ENCODE assay signal across 13 cellular contexts in the genomic region with DNA sequence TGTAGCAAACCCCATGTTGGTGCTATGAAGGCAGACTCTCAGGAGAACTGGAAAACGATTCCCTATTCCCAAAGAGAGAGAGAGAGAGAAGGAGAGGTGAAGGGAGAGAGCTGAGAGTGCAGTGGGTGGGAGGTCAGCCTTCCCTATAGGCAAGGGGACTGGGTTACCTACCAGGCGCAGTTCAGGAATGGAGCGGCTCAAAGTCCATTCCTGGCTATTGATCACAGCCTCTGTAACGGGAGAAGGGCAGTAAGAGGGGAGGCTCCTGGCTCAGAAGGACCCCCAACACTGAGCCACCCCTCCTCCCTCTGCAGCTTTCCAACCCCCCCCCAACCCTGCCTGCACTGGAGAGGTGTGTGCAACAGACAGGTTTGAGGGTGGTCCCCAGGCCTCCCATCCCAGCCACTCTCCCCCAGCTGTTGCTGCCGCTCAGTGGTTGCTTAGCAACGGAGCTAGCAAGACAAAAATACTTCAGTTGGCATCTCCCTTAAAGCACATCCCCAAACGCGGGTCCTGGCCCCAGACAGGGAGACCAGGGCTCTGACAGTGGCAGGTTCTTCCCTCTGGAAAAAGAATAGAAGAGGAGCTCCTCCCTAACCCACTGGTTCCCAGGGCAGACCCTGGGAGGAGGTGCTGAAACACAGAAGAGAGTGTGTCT. TPM values are rescaled to one million over a fixed set of nuclear protein-coding genes. Genes with fewer than 3 reads are reported as not detected.
DNase-seq lines count a peak whose midpoint lies in the region; ATAC-seq, FAIRE-seq and TF ChIP-seq lines count a peak whose summit lies in the region.
"Had no signal": no experiment of that assay in that cellular context is flagged by ENCODE, and none has a peak within 500 bp of the region (broad histone marks: within the 10 kb centered on the region; RNA-seq: fewer than 3 reads in every experiment).

No MANE protein-coding gene starts in this region.

- no peaks in the 10 kb centered on the region for H3K9me3 ChIP-seq in GM12878 (replicated peaks; ENCODE audit: control insufficient read depth, insufficient read depth, low read length)

- peak; percentile 48 for DNase-seq in NCI-H2196 (lab: John Stamatoyannopoulos, UW; ENCODE audit: unreplicated experiment)
- DNase-seq in NCI-H2196 treated with DMSO at 0.1 percent for 48 hours (lab: John Stamatoyannopoulos, UW; ENCODE audit: unreplicated experiment), result no peak
- peak; percentile 69 for DNase-seq in H7
- no peak for DNase-seq in GM12878 (ENCODE audit: low read depth, low spot score)
- no peak for DNase-seq in dermis blood vessel endothelial cell
- DNase-seq: activated CD4-positive, alpha-beta T cell treated with anti-CD3 and anti-CD28 coated beads, Interleukin-2, amount 50 U/mL, for 1 hour; RPMI8226; stimulated activated CD4-positive, alpha-beta T cell treated with anti-CD3 and anti-CD28 coated beads, Interleukin-15, amount 100 ng/mL, for 24 hours had no signal

- POLR2A ChIA-PET in GM12878 (lab: Charles Lee), result no interaction called here

- H3K4me3 ChIP-seq in H7 (ENCODE audit: insufficient read depth, low read depth, low read length) (peak overlapping the region; percentile 33; the same call in 1 of the 2 replicates), GM12878 (no peak overlapping the region)
- H3K4me3 ChIP-seq: lung had no signal

- no peak for TF ChIP-seq RAD21 in GM12878 (IDR thresholded peaks at IDR 0.05; ENCODE audit: insufficient read depth, low read depth, low read length)

- no peaks in the 10 kb centered on the region for H4K20me1 ChIP-seq in GM12878 (ENCODE audit: control insufficient read depth, insufficient read depth)

- H3K4me3 Mint-ChIP-seq in nephron, result peak overlapping the region; percentile 58 to 80 (median 68)

- H3K36me3 ChIP-seq in H7 (replicated peaks; ENCODE audit: control insufficient read depth, insufficient read depth, low read length) (no peaks in the 10 kb centered on the region), GM12878 (ENCODE audit: control insufficient read depth in 2 of 2, insufficient read depth in 2 of 2, low read length in 1 of 2) (peaks cover 2 to 11% of the 10 kb centered on the region in 2 experiments)

- in situ Hi-C loops in GM12878 (cut with MboI), result no loop called here

- no peak for TF ChIP-seq EP300 in GM12878 (IDR thresholded peaks at IDR 0.05; ENCODE audit: borderline replicate concordance in 1 of 2, control insufficient read depth in 1 of 2, low read depth in 2 of 2, low read length in 2 of 2)

- 71% methylated on average over 6 of the region's 8 CpGs for WGBS in GM12878 (ENCODE audit: insufficient coverage, insufficient replicate concordance, low lambda C conversion rate, missing lambda C conversion rate)

- RAD21 ChIA-PET in GM12878 (lab: Charles Lee; ENCODE audit: unreplicated experiment), result no interaction called here

- H3K9me3 Mint-ChIP-seq in nephron, result no peaks in the 10 kb centered on the region

- no peak for TF ChIP-seq POLR2A in GM12878 (IDR thresholded peaks at IDR 0.05; ENCODE audit: low read depth, low read length)

- no peak overlapping the region for H3K4me2 ChIP-seq in GM12878 (ENCODE audit: control insufficient read depth, insufficient read depth)

- ATAC-seq in GM12878 (no peak), HG03139 (IDR thresholded peaks at IDR 0.05; ENCODE audit: unreplicated experiment) (no peak), GM18520 (IDR thresholded peaks at IDR 0.05; ENCODE audit: unreplicated experiment) (no peak)

- intact Hi-C loops in GM12878 (cut with micrococcal nuclease; ENCODE audit: unreplicated experiment), result no loop called here

- peak overlapping the region; percentile 28 to 82 (median 80) for H3K27ac Mint-ChIP-seq in nephron

- H3K4me1 ChIP-seq in GM12878 (ENCODE audit: control insufficient read depth, insufficient read depth, low read length), result peaks cover 3% of the 10 kb centered on the region; the same call in 1 of the 2 replicates

- peaks cover 7% of the 10 kb centered on the region for H3K36me3 Mint-ChIP-seq in nephron (ENCODE audit: low read depth)

- peaks cover 39% of the 10 kb centered on the region for H3K4me1 Mint-ChIP-seq in nephron

- SMC1A ChIA-PET in GM12878 (lab: Charles Lee; ENCODE audit: uncharacterized antibody, unreplicated experiment), result no interaction called here

- H3K27me3 Mint-ChIP-seq in nephron (ENCODE audit: low read depth), result peaks cover 90% of the 10 kb centered on the region

- H3K27me3 ChIP-seq in H7 (ENCODE audit: control insufficient read depth, insufficient read depth, low read length) (peaks cover 98% of the 10 kb centered on the region), GM12878 (replicated peaks in 1 of 2; ENCODE audit: control insufficient read depth in 2 of 2, insufficient read depth in 2 of 2, low read length in 1 of 2) (no peaks in the 10 kb centered on the region)

- H3K9ac ChIP-seq in GM12878 (ENCODE audit: control insufficient read depth, insufficient read depth, low read length), result no peak overlapping the region

- no peak overlapping the region for H3K27ac ChIP-seq in GM12878 (ENCODE audit: control insufficient read depth, insufficient read depth)

- no peak for FAIRE-seq in GM12878 (lab: Jason Lieb, UNC)
- FAIRE-seq: GM12892 had no signal

- H3K79me2 ChIP-seq in GM12878 (ENCODE audit: control insufficient read depth, insufficient read depth, low read length), result peaks cover 3% of the 10 kb centered on the region

- CTCF ChIA-PET in GM12878 (lab: Yijun Ruan, JAX), result no interaction called here

- TF ChIP-seq CTCF in GM12878 (IDR thresholded peaks at IDR 0.05 in 2 of 3, conservative IDR thresholded peaks at IDR 0.05 in 1 of 3; ENCODE audit: control insufficient read depth in 2 of 3, extremely low read depth in 1 of 3, insufficient read depth in 1 of 3, low read depth in 3 of 3, low read length in 3 of 3) (no peak), nephron (IDR thresholded peaks at IDR 0.05; ENCODE audit: unreplicated experiment in 3 of 3) (no peak)

- no TSS peak for BruUV-seq in GM12878 (replicated peaks; lab: Mats Ljungman, UMichigan)

- H2AFZ ChIP-seq in GM12878 (ENCODE audit: control insufficient read depth, low read depth, low read length), result no peak overlapping the region

RNA-seq across cellular contexts. Expression of a gene that starts 3.2 kb away (rescaled TPM):
- 0.30 and 0.35 TPM in 2 replicates for total RNA-seq in H7 (2014; rRNA removed; shearing (Covaris generic))
- 13.0 and 14.1 TPM in 2 replicates for total RNA-seq in GM12878 (2013; cell fraction: nucleolus; rRNA removed)
- total RNA-seq in GM12878 (2014; rRNA removed), result 11.1 and 14.1 TPM in 2 replicates
- 10.2 and 13.9 TPM in 2 replicates for total RNA-seq in GM12878 (2014; rRNA removed; fragmentation: Illumina TruSeq; extraction: Trizol)
- total RNA-seq in GM12878 (2021), result 17.9 and 19.8 TPM in 2 replicates
- 6.7 TPM for polyA plus RNA-seq in GM12878 (2011; ENCODE audit: low read depth)
- 11.6 and 13.9 TPM in 2 replicates for polyA plus RNA-seq in GM12878 (2011; rRNA removed)
- polyA plus RNA-seq in GM12878 (2011; cell fraction: cytosol; rRNA removed), result 10.5 and 13.7 TPM in 2 replicates
- 28.7 and 34.5 TPM in 2 replicates for polyA plus RNA-seq in GM12878 (2011; cell fraction: nucleus; rRNA removed)
- polyA plus RNA-seq in GM12878 (2012), result 9.1 and 10.5 TPM in 2 replicates
- polyA plus RNA-seq in GM12878 (2014; fragmentation: Illumina TruSeq; extraction: Trizol), result 6.8 and 10.6 TPM in 2 replicates
- polyA plus RNA-seq in GM12878 (2014; fragmentation: Nextera tagmentation; extraction: Ambion mirVana), result under 1 TPM; 0.29 to 0.47 TPM
- 11.3 and 13.6 TPM in 2 replicates for polyA plus RNA-seq in GM12878 (2014; rRNA removed)
- polyA plus RNA-seq in GM12878 (2016; fragmentation: Nextera tagmentation; extraction: Ambion mirVana), result 1 to 10 TPM; 2.5 to 2.8 TPM
- 9.4 and 16.3 TPM in 2 replicates for polyA minus RNA-seq in GM12878 (2011; rRNA and poly(A)+ RNA removed)
- 6.4 and 8.3 TPM in 2 replicates for polyA minus RNA-seq in GM12878 (2011; cell fraction: cytosol; rRNA and poly(A)+ RNA removed)
- 8.0 and 19.8 TPM in 2 replicates for polyA minus RNA-seq in GM12878 (2011; cell fraction: nucleus; rRNA and poly(A)+ RNA removed)
- under 0.01 and 0.19 TPM in 2 replicates for total RNA-seq in dermis blood vessel endothelial cell

RNA-seq across cellular contexts. Expression of a gene that starts 9.5 kb away (rescaled TPM):
- total RNA-seq in H7 (2014; rRNA removed; shearing (Covaris generic)), result 12.9 and 17.6 TPM in 2 replicates
- 28.1 and 28.4 TPM in 2 replicates for total RNA-seq in GM12878 (2013; cell fraction: nucleolus; rRNA removed)
- 24.8 and 32.7 TPM in 2 replicates for total RNA-seq in GM12878 (2014; rRNA removed)
- total RNA-seq in GM12878 (2014; rRNA removed; fragmentation: Illumina TruSeq; extraction: Trizol), result 18.8 and 21.7 TPM in 2 replicates
- 11.8 and 13.8 TPM in 2 replicates for total RNA-seq in GM12878 (2021)
- polyA plus RNA-seq in GM12878 (2011; ENCODE audit: low read depth), result 16.0 TPM
- polyA plus RNA-seq in GM12878 (2011; rRNA removed), result 32.2 and 40.4 TPM in 2 replicates
- polyA plus RNA-seq in GM12878 (2011; cell fraction: cytosol; rRNA removed), result 23.1 and 29.6 TPM in 2 replicates
- 16.6 and 19.0 TPM in 2 replicates for polyA plus RNA-seq in GM12878 (2011; cell fraction: nucleus; rRNA removed)
- 27.7 and 28.4 TPM in 2 replicates for polyA plus RNA-seq in GM12878 (2012)
- polyA plus RNA-seq in GM12878 (2014; fragmentation: Illumina TruSeq; extraction: Trizol), result 24.7 and 27.0 TPM in 2 replicates
- 10 to 100 TPM; 23.4 to 25.1 TPM for polyA plus RNA-seq in GM12878 (2014; fragmentation: Nextera tagmentation; extraction: Ambion mirVana)
- 19.0 and 20.8 TPM in 2 replicates for polyA plus RNA-seq in GM12878 (2014; rRNA removed)
- polyA plus RNA-seq in GM12878 (2016; fragmentation: Nextera tagmentation; extraction: Ambion mirVana), result 10 to 100 TPM; 27.7 to 30.0 TPM
- polyA minus RNA-seq in GM12878 (2011; rRNA and poly(A)+ RNA removed), result 24.3 and 40.1 TPM in 2 replicates
- polyA minus RNA-seq in GM12878 (2011; cell fraction: cytosol; rRNA and poly(A)+ RNA removed), result 8.2 and 9.2 TPM in 2 replicates
- 10.5 and 15.4 TPM in 2 replicates for polyA minus RNA-seq in GM12878 (2011; cell fraction: nucleus; rRNA and poly(A)+ RNA removed)
- total RNA-seq in dermis blood vessel endothelial cell, result 29.7 and 72.0 TPM in 2 replicates

RNA-seq across cellular contexts. Expression of a gene that starts 16.8 kb away (rescaled TPM):
- 234 and 275 TPM in 2 replicates for total RNA-seq in H7 (2014; rRNA removed; shearing (Covaris generic))
- total RNA-seq in GM12878 (2013; cell fraction: nucleolus; rRNA removed), result 35.5 and 41.8 TPM in 2 replicates
- 201 and 202 TPM in 2 replicates for total RNA-seq in GM12878 (2014; rRNA removed)
- total RNA-seq in GM12878 (2014; rRNA removed; fragmentation: Illumina TruSeq; extraction: Trizol), result 116 and 120 TPM in 2 replicates
- 189 TPM in 2 replicates for total RNA-seq in GM12878 (2021)
- 74.3 TPM for polyA plus RNA-seq in GM12878 (2011; ENCODE audit: low read depth)
- 155 and 251 TPM in 2 replicates for polyA plus RNA-seq in GM12878 (2011; rRNA removed)
- 241 and 318 TPM in 2 replicates for polyA plus RNA-seq in GM12878 (2011; cell fraction: cytosol; rRNA removed)
- 132 and 140 TPM in 2 replicates for polyA plus RNA-seq in GM12878 (2011; cell fraction: nucleus; rRNA removed)
- polyA plus RNA-seq in GM12878 (2012), result 98.0 and 98.2 TPM in 2 replicates
- 213 and 240 TPM in 2 replicates for polyA plus RNA-seq in GM12878 (2014; fragmentation: Illumina TruSeq; extraction: Trizol)
- polyA plus RNA-seq in GM12878 (2014; fragmentation: Nextera tagmentation; extraction: Ambion mirVana), result 10 to 100 TPM; 26.1 to 45.7 TPM
- polyA plus RNA-seq in GM12878 (2014; rRNA removed), result 237 and 311 TPM in 2 replicates
- polyA plus RNA-seq in GM12878 (2016; fragmentation: Nextera tagmentation; extraction: Ambion mirVana), result 100 to 1,000 TPM; 344 to 385 TPM
- 134 and 149 TPM in 2 replicates for polyA minus RNA-seq in GM12878 (2011; rRNA and poly(A)+ RNA removed)
- polyA minus RNA-seq in GM12878 (2011; cell fraction: cytosol; rRNA and poly(A)+ RNA removed), result 49.7 and 57.6 TPM in 2 replicates
- 32.0 and 54.1 TPM in 2 replicates for polyA minus RNA-seq in GM12878 (2011; cell fraction: nucleus; rRNA and poly(A)+ RNA removed)
- total RNA-seq in dermis blood vessel endothelial cell, result 147 and 154 TPM in 2 replicates

RNA-seq across cellular contexts. Expression of a gene that starts 19.6 kb away (rescaled TPM):
- 1.9 and 4.3 TPM in 2 replicates for total RNA-seq in H7 (2014; rRNA removed; shearing (Covaris generic))
- total RNA-seq in GM12878 (2013; cell fraction: nucleolus; rRNA removed), result 20.5 and 20.9 TPM in 2 replicates
- total RNA-seq in GM12878 (2014; rRNA removed), result 15.6 and 17.6 TPM in 2 replicates
- total RNA-seq in GM12878 (2014; rRNA removed; fragmentation: Illumina TruSeq; extraction: Trizol), result 10.3 and 10.4 TPM in 2 replicates
- total RNA-seq in GM12878 (2021), result 25.5 and 26.7 TPM in 2 replicates
- polyA plus RNA-seq in GM12878 (2011; ENCODE audit: low read depth), result 7.7 TPM
- 11.1 and 16.6 TPM in 2 replicates for polyA plus RNA-seq in GM12878 (2011; rRNA removed)
- polyA plus RNA-seq in GM12878 (2011; cell fraction: cytosol; rRNA removed), result 20.0 and 26.5 TPM in 2 replicates
- polyA plus RNA-seq in GM12878 (2011; cell fraction: nucleus; rRNA removed), result 36.0 and 36.4 TPM in 2 replicates
- polyA plus RNA-seq in GM12878 (2012), result 18.9 and 20.4 TPM in 2 replicates
- polyA plus RNA-seq in GM12878 (2014; fragmentation: Illumina TruSeq; extraction: Trizol), result 17.9 and 20.6 TPM in 2 replicates
- 1 to 10 TPM; 2.4 to 5.1 TPM for polyA plus RNA-seq in GM12878 (2014; fragmentation: Nextera tagmentation; extraction: Ambion mirVana)
- 29.3 and 32.3 TPM in 2 replicates for polyA plus RNA-seq in GM12878 (2014; rRNA removed)
- polyA plus RNA-seq in GM12878 (2016; fragmentation: Nextera tagmentation; extraction: Ambion mirVana), result 1 to 10 TPM; 3.3 to 4.0 TPM
- polyA minus RNA-seq in GM12878 (2011; rRNA and poly(A)+ RNA removed), result 17.7 and 24.6 TPM in 2 replicates
- 4.9 and 6.8 TPM in 2 replicates for polyA minus RNA-seq in GM12878 (2011; cell fraction: cytosol; rRNA and poly(A)+ RNA removed)
- polyA minus RNA-seq in GM12878 (2011; cell fraction: nucleus; rRNA and poly(A)+ RNA removed), result 7.3 and 12.1 TPM in 2 replicates
- 3.4 and 4.1 TPM in 2 replicates for total RNA-seq in dermis blood vessel endothelial cell

RNA-seq across cellular contexts. Expression of a gene that starts 31.6 kb away (rescaled TPM):
- 0.26 and 0.59 TPM in 2 replicates for total RNA-seq in H7 (2014; rRNA removed; shearing (Covaris generic))
- 3.3 and 4.2 TPM in 2 replicates for total RNA-seq in GM12878 (2013; cell fraction: nucleolus; rRNA removed)
- total RNA-seq in GM12878 (2014; rRNA removed), result 0.79 and 0.87 TPM in 2 replicates
- total RNA-seq in GM12878 (2014; rRNA removed; fragmentation: Illumina TruSeq; extraction: Trizol), result 0.41 and 0.72 TPM in 2 replicates
- 1.0 and 2.7 TPM in 2 replicates for total RNA-seq in GM12878 (2021)
- 0.47 TPM for polyA plus RNA-seq in GM12878 (2011; ENCODE audit: low read depth)
- polyA plus RNA-seq in GM12878 (2011; rRNA removed), result 1.8 and 2.0 TPM in 2 replicates
- polyA plus RNA-seq in GM12878 (2011; cell fraction: cytosol; rRNA removed), result 1.4 and 2.9 TPM in 2 replicates
- polyA plus RNA-seq in GM12878 (2011; cell fraction: nucleus; rRNA removed), result 18.3 and 22.8 TPM in 2 replicates
- polyA plus RNA-seq in GM12878 (2012), result 1.2 TPM in 2 replicates
- polyA plus RNA-seq in GM12878 (2014; fragmentation: Illumina TruSeq; extraction: Trizol), result 0.57 and 1.2 TPM in 2 replicates
- under 1 TPM; 0.10 to 0.35 TPM for polyA plus RNA-seq in GM12878 (2014; fragmentation: Nextera tagmentation; extraction: Ambion mirVana)
- polyA plus RNA-seq in GM12878 (2014; rRNA removed), result 1.8 and 1.9 TPM in 2 replicates
- 1 to 10 TPM in 1 of 2 experiments, under 1 TPM in 1; 0.95 to 1.3 TPM for polyA plus RNA-seq in GM12878 (2016; fragmentation: Nextera tagmentation; extraction: Ambion mirVana)
- polyA minus RNA-seq in GM12878 (2011; rRNA and poly(A)+ RNA removed), result 0.44 and 1.5 TPM in 2 replicates
- 1.9 and 2.1 TPM in 2 replicates for polyA minus RNA-seq in GM12878 (2011; cell fraction: cytosol; rRNA and poly(A)+ RNA removed)
- polyA minus RNA-seq in GM12878 (2011; cell fraction: nucleus; rRNA and poly(A)+ RNA removed), result 5.1 and 7.7 TPM in 2 replicates
- 0.17 and 0.47 TPM in 2 replicates for total RNA-seq in dermis blood vessel endothelial cell

Comparison
In these comparisons a context has a peak if more than half of its experiments do, and no peak if none do; other contexts are left out.
1. DNase-seq: peak in NCI-H2196 (single experiment) and H7 (single experiment); none in NCI-H2196 treated with DMSO at 0.1 percent for 48 hours (single experiment), GM12878 (single experiment) and dermis blood vessel endothelial cell (single experiment).